19 cellular contexts compared by ENCODE assay signal in genomic region chr2:11839916-11840315, GRCh38.
"Had no signal": no experiment of that assay in that cellular context is flagged by ENCODE, and none has a peak within 500 bp of the region (broad histone marks: within the 10 kb centered on the region; RNA-seq: fewer than 3 reads in every experiment).

No MANE protein-coding gene starts in this region.

- H3K36me3 Mint-ChIP-seq: neural progenitor cell had no signal

- H3K27ac Mint-ChIP-seq: activated CD4-positive, alpha-beta T cell treated with anti-CD3 and anti-CD28 coated beads, Interleukin-2, amount 10 ng/mL, durations not matched to agents 24 days and 14 days; activated CD8-positive, alpha-beta T cell treated with anti-CD3 and anti-CD28 coated beads, Interleukin-2, amount 10 ng/mL, durations not matched to agents 7 days and 5 days; activated naive CD8-positive, alpha-beta T cell treated with anti-CD3 and anti-CD28 coated beads for 36 hours; neural progenitor cell; T-helper 2 cell treated with Interferon-gamma antibody and Interleukin-4, amounts not matched to agents 5 μg/mL and 100 μg/mL, for 36 hours had no signal

- H3K4me3 ChIP-seq: cardiac muscle cell, gastroesophageal sphincter, lung, neural progenitor cell, suprapubic skin had no signal

- H3K9me3 Mint-ChIP-seq: T-helper 2 cell treated with Interferon-gamma antibody and Interleukin-4, amounts not matched to agents 5 μg/mL and 100 μg/mL, for 36 hours had no signal

- ATAC-seq: activated CD8-positive, alpha-beta T cell treated with anti-CD3 and anti-CD28 coated beads, Interleukin-2, amount 10 ng/mL, durations not matched to agents 7 days and 5 days; gastroesophageal sphincter; left colon had no signal

- H3K36me3 ChIP-seq: cardiac muscle cell, gastroesophageal sphincter, neural progenitor cell, suprapubic skin had no signal

- H3K27me3 ChIP-seq: cardiac muscle cell, neural progenitor cell, suprapubic skin had no signal

- H3K9ac ChIP-seq: neural progenitor cell, parathyroid adenoma had no signal

- H3K27ac ChIP-seq: cardiac muscle cell, gastroesophageal sphincter, neural progenitor cell, parathyroid adenoma, suprapubic skin had no signal

- H2AFZ ChIP-seq: neural progenitor cell, parathyroid adenoma had no signal

- DNase-seq: activated CD4-positive, alpha-beta T cell treated with anti-CD3 and anti-CD28 coated beads, Interleukin-2, amount 10 ng/mL, durations not matched to agents 24 days and 14 days; activated CD4-positive, CD25-positive, alpha-beta regulatory T cell; activated CD8-positive, alpha-beta T cell treated with anti-CD3 and anti-CD28 coated beads, Interleukin-2, amount 10 ng/mL, durations not matched to agents 7 days and 5 days; activated gamma-delta T cell treated with Interleukin-2 at 50 U/mL for 16 hours; activated naive CD8-positive, alpha-beta T cell treated with anti-CD3 and anti-CD28 coated beads for 36 hours; left colon; naive B cell; stimulated activated CD4-positive, alpha-beta T cell treated with anti-CD3 and anti-CD28 coated beads, Interleukin-4, amount 100 ng/mL, for 24 hours; stimulated activated CD8-positive, alpha-beta memory T cell treated with anti-CD3 and anti-CD28 coated beads, Interleukin-4, amount 100 ng/mL, for 48 hours; stimulated activated naive CD4-positive, alpha-beta T cell treated with Interleukin-2 at 50 U/mL for 16 hours; trophoblast cell had no signal

- H3K9me3 ChIP-seq: suprapubic skin had no signal

- H3K27me3 Mint-ChIP-seq: naive B cell had no signal

- H3K79me2 ChIP-seq: parathyroid adenoma had no signal

- H3K4me1 ChIP-seq: gastroesophageal sphincter, suprapubic skin had no signal

- H3K4me1 Mint-ChIP-seq: activated CD4-positive, alpha-beta T cell treated with anti-CD3 and anti-CD28 coated beads, Interleukin-2, amount 10 ng/mL, durations not matched to agents 24 days and 14 days; activated naive CD8-positive, alpha-beta T cell treated with anti-CD3 and anti-CD28 coated beads for 36 hours had no signal

- H3K4me3 Mint-ChIP-seq: activated CD4-positive, alpha-beta T cell treated with anti-CD3 and anti-CD28 coated beads, Interleukin-2, amount 10 ng/mL, durations not matched to agents 24 days and 14 days; activated CD8-positive, alpha-beta T cell treated with anti-CD3 and anti-CD28 coated beads, Interleukin-2, amount 10 ng/mL, durations not matched to agents 7 days and 5 days; activated naive CD8-positive, alpha-beta T cell treated with anti-CD3 and anti-CD28 coated beads for 36 hours; neural progenitor cell; T-helper 2 cell treated with Interferon-gamma antibody and Interleukin-4, amounts not matched to agents 5 μg/mL and 100 μg/mL, for 36 hours had no signal

- FAIRE-seq: islet of Langerhans had no signal

- H3K4me2 ChIP-seq: neural progenitor cell had no signal
